ENCODE assay signal across 8 cellular contexts in genomic region chr18:63963610-63964256, GRCh38. TPM values are rescaled to one million over a fixed set of nuclear protein-coding genes. Genes with fewer than 3 reads are reported as not detected.
DNase-seq lines count a peak whose midpoint lies in the region; ATAC-seq and FAIRE-seq lines count a peak whose summit lies in the region.

No MANE protein-coding gene starts in this region.

- FAIRE-seq in GM19239 (lab: Jason Lieb, UNC), result peak; percentile 71

- ATAC-seq in HG03175 (IDR thresholded peaks at IDR 0.05; ENCODE audit: unreplicated experiment) (peak; percentile 83), sciatic nerve (peak; percentile 50)
- ATAC-seq in activated T-helper 17 cell treated with anti-CD3 and anti-CD28 coated beads, Interleukin-2, amount 50 U/mL, for 72 hours (replicated peaks), result peak; percentile 57

- peak; percentile 17 for DNase-seq in Caki2 (ENCODE audit: low read depth)
- no peak for DNase-seq in GM19239 (ENCODE audit: insufficient read length, low spot score)
- peak; percentile 73 for DNase-seq in NCI-H82 (lab: John Stamatoyannopoulos, UW)
- DNase-seq in glomerular visceral epithelial cell (ENCODE audit: extremely low spot score), result peak; percentile 56
- no peak for DNase-seq in sciatic nerve (ENCODE audit: low spot score)
- DNase-seq in NCI-H526 treated with DMSO at 0.1 percent for 48 hours (lab: John Stamatoyannopoulos, UW), result no peak

- H3K27me3 Mint-ChIP-seq in activated T-helper 17 cell treated with anti-CD3 and anti-CD28 coated beads, Interleukin-2, amount 50 U/mL, for 72 hours, result peaks cover 7% of the 10 kb centered on the region

- H3K4me3 Mint-ChIP-seq in activated T-helper 17 cell treated with anti-CD3 and anti-CD28 coated beads, Interleukin-2, amount 50 U/mL, for 72 hours, result no peak overlapping the region

- no peaks in the 10 kb centered on the region for H3K9me3 Mint-ChIP-seq in activated T-helper 17 cell treated with anti-CD3 and anti-CD28 coated beads, Interleukin-2, amount 50 U/mL, for 72 hours

- intact Hi-C loops in sciatic nerve (cut with DNase I), result no loop called here

- no peak overlapping the region for H3K27ac Mint-ChIP-seq in activated T-helper 17 cell treated with anti-CD3 and anti-CD28 coated beads, Interleukin-2, amount 50 U/mL, for 72 hours

- peaks cover 9% of the 10 kb centered on the region for H3K4me1 Mint-ChIP-seq in activated T-helper 17 cell treated with anti-CD3 and anti-CD28 coated beads, Interleukin-2, amount 50 U/mL, for 72 hours

- H3K36me3 Mint-ChIP-seq in activated T-helper 17 cell treated with anti-CD3 and anti-CD28 coated beads, Interleukin-2, amount 50 U/mL, for 72 hours (ENCODE audit: low read depth), result no peaks in the 10 kb centered on the region

- in situ Hi-C loops in Caki2 (cut with HindIII; ENCODE audit: low pct_unique_long_range_greater_than_20kb, low sequenced_read_pairs), result no loop called here

RNA-seq across cellular contexts. Expression of gene SERPINB8, which starts 6.1 kb away (rescaled TPM):
- 0.12 and 4.9 TPM in 2 replicates for total RNA-seq in Caki2 (2014; rRNA removed; shearing (Covaris generic); ENCODE audit: low replicate concordance)
- total RNA-seq in activated T-helper 17 cell treated with anti-CD3 and anti-CD28 coated beads, Interleukin-2, amount 50 U/mL, for 72 hours, result 10 to 100 TPM; 16.5 to 19.1 TPM
- total RNA-seq in sciatic nerve, result 16.5 TPM

RNA-seq across cellular contexts. Expression of gene HMSD, which starts 14.6 kb away (rescaled TPM):
- total RNA-seq in Caki2 (2014; rRNA removed; shearing (Covaris generic); ENCODE audit: low replicate concordance), result not detected in 2 replicates
- total RNA-seq in activated T-helper 17 cell treated with anti-CD3 and anti-CD28 coated beads, Interleukin-2, amount 50 U/mL, for 72 hours, result 10 to 100 TPM in 1 of 2 donors, 1 to 10 TPM in 1; 3.3 to 24.2 TPM
- 7.8 TPM for total RNA-seq in sciatic nerve

RNA-seq across cellular contexts. Expression of gene SERPINB10, which starts 56.0 kb away (rescaled TPM):
- not detected in 2 replicates for total RNA-seq in Caki2 (2014; rRNA removed; shearing (Covaris generic); ENCODE audit: low replicate concordance)
- not detected for total RNA-seq in activated T-helper 17 cell treated with anti-CD3 and anti-CD28 coated beads, Interleukin-2, amount 50 U/mL, for 72 hours
- total RNA-seq in sciatic nerve, result not detected

Comparison
In these comparisons a context has a peak if more than half of its experiments do, and no peak if none do; other contexts are left out.
1. DNase-seq: peak in Caki2 (single experiment), NCI-H82 (single experiment) and glomerular visceral epithelial cell (single experiment); none in GM19239 (single experiment), sciatic nerve (single experiment) and NCI-H526 treated with DMSO at 0.1 percent for 48 hours (single experiment).
2. Peak in every context shown above with its lines, with median percentiles within 50 percentile points of each other: ATAC-seq.